16 cellular contexts compared by ENCODE assay signal in the genomic region with DNA sequence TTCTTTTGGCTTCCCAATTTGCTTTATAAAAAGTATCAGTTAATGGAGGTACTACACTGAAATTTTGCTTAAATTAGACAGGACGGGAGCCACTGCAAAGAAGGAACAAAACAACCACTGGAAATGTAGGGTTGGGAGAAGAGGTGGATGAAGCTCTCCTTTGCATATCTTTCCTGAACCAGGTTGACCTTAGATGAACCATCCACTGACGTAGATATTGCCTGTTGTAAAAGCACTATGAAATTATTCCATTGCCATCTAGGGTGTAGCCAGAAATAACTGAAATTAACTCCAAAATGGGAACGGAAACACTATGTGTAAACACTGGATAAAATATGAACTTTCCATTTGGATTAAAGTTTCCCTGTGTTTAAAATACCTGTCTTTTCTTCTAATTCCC. TPM values are rescaled to one million over a fixed set of nuclear protein-coding genes. Genes with fewer than 3 reads are reported as not detected.
DNase-seq lines count a peak whose midpoint lies in the region; ATAC-seq, FAIRE-seq and TF ChIP-seq lines count a peak whose summit lies in the region.
"Had no signal": no experiment of that assay in that cellular context is flagged by ENCODE, and none has a peak within 500 bp of the region (broad histone marks: within the 10 kb centered on the region; RNA-seq: fewer than 3 reads in every experiment).

No MANE protein-coding gene starts in this region.

- H3K27ac ChIP-seq in HepG2 (ENCODE audit: extremely low read length, insufficient read depth, low read length) (no peak overlapping the region), right lobe of liver (no peak overlapping the region)
- H3K27ac ChIP-seq: SJSA1 had no signal

- intact Hi-C loops in HepG2 (cut with micrococcal nuclease; ENCODE audit: unreplicated experiment): loop anchor here (5.0 kb wide), 1 partner anchor 62 kb away; the partner anchor contains the start of gene SOAT1
- intact Hi-C loops in right lobe of liver (cut with DNase I): no loop called here
- intact Hi-C loops in activated CD8-positive, alpha-beta T cell treated with anti-CD3 and anti-CD28 coated beads for 36 hours (cut with micrococcal nuclease): no loop called here

- H3K4me1 ChIP-seq in HepG2 (ENCODE audit: insufficient read depth, low read length): peaks cover 70% of the 10 kb centered on the region
- peaks cover 0 to 22% (median 0%) of the 10 kb centered on the region in 4 donors for H3K4me1 ChIP-seq in right lobe of liver

- DNase-seq in HepG2 (ENCODE audit: low spot score) (no peak), right lobe of liver (no peak), immature natural killer cell (no peak), type B pancreatic cell (ENCODE audit: extremely low spot score, unreplicated experiment) (no peak), NCI-H524 (lab: John Stamatoyannopoulos, UW) (no peak), hippocampal formation (lab: John Stamatoyannopoulos, UW) (no peak)
- no peak for DNase-seq in activated CD8-positive, alpha-beta T cell treated with anti-CD3 and anti-CD28 coated beads for 36 hours
- DNase-seq: H7, left cardiac atrium, NCI-H345, posterior cingulate gyrus had no signal

- no peak for ATAC-seq in HepG2
- no peak for ATAC-seq in right lobe of liver
- ATAC-seq in activated CD8-positive, alpha-beta T cell treated with anti-CD3 and anti-CD28 coated beads for 36 hours: no peak
- no peak for ATAC-seq in HG02642 (IDR thresholded peaks at IDR 0.05; ENCODE audit: poor library complexity, unreplicated experiment)
- ATAC-seq: left cardiac atrium had no signal

- H3K4me3 ChIP-seq in HepG2 (replicated peaks in 1 of 3; ENCODE audit: insufficient read depth in 1 of 3, low read depth in 2 of 3, low read length in 3 of 3): 0 out of 6 replicates have a peak overlapping the region, but pooled peaks of 1 of the 3 experiments have one; percentile 76
- no peak overlapping the region for H3K4me3 ChIP-seq in right lobe of liver

- no peak for TF ChIP-seq RAD21 in HepG2 (CRISPR knock-in tag; IDR thresholded peaks at IDR 0.05)

- H3K4me2 ChIP-seq in HepG2 (ENCODE audit: low read depth, low read length): peak overlapping the region; percentile 79

- H3K27me3 ChIP-seq in HepG2 (ENCODE audit: control insufficient read depth in 1 of 2, insufficient read depth in 2 of 2, low read length in 2 of 2): no peaks in the 10 kb centered on the region; a peak in 1 of 5 replicates
- no peaks in the 10 kb centered on the region for H3K27me3 ChIP-seq in right lobe of liver
- H3K27me3 ChIP-seq: BLaER1 treated with 17β-estradiol and CSF1 and Interleukin-3, amounts not matched to agents 10 nM and 100 nM; SJSA1 had no signal

- TF ChIP-seq POLR2A in HepG2 (IDR thresholded peaks at IDR 0.05; ENCODE audit: insufficient read depth in 1 of 2, low read depth in 2 of 2, low read length in 2 of 2): no peak
- TF ChIP-seq POLR2A in right lobe of liver (IDR thresholded peaks at IDR 0.05): no peak

- peaks cover 30% of the 10 kb centered on the region for H3K4me1 Mint-ChIP-seq in activated CD8-positive, alpha-beta T cell treated with anti-CD3 and anti-CD28 coated beads for 36 hours (ENCODE audit: low read depth)
- H3K4me1 Mint-ChIP-seq in immature natural killer cell (peaks cover 25 to 31% of the 10 kb centered on the region in 2 donors), type B pancreatic cell (ENCODE audit: unreplicated experiment) (peaks cover 26% of the 10 kb centered on the region)

- H3K27ac Mint-ChIP-seq in activated CD8-positive, alpha-beta T cell treated with anti-CD3 and anti-CD28 coated beads for 36 hours: no peak overlapping the region
- H3K27ac Mint-ChIP-seq in immature natural killer cell: peak overlapping the region in 3 of 6 donors; percentile 41 to 74 (median 58)
- H3K27ac Mint-ChIP-seq in type B pancreatic cell: peak overlapping the region; percentile 82

- TF ChIP-seq EP300 in HepG2 (IDR thresholded peaks at IDR 0.05; ENCODE audit: low read depth in 2 of 2, low read length in 2 of 2) (no peak), HepG2 (CRISPR knock-in tag; IDR thresholded peaks at IDR 0.05; ENCODE audit: borderline replicate concordance) (no peak)

- in situ Hi-C loops in HepG2 (cut with HindIII; ENCODE audit: extremely low pct_ligation_motif_present, low pct_unique_long_range_greater_than_20kb): no loop called here

- WGBS in HepG2 (ENCODE audit: low lambda C conversion rate): 33% methylated on average over 3 of the region's 3 CpGs
- 58% methylated on average over 3 of the region's 3 CpGs for WGBS in right lobe of liver (ENCODE audit: insufficient coverage, low coverage, low lambda C conversion rate, missing lambda C conversion rate)

- no peak overlapping the region for H2AFZ ChIP-seq in HepG2 (ENCODE audit: low read length)

- no peak for FAIRE-seq in HepG2 (lab: Jason Lieb, UNC)
- FAIRE-seq: GM19239 had no signal

- H3K79me2 ChIP-seq in HepG2 (ENCODE audit: insufficient read depth, low read length): peaks cover 28% of the 10 kb centered on the region

- peaks cover 7% of the 10 kb centered on the region for H3K36me3 Mint-ChIP-seq in activated CD8-positive, alpha-beta T cell treated with anti-CD3 and anti-CD28 coated beads for 36 hours (ENCODE audit: low read depth)
- H3K36me3 Mint-ChIP-seq in immature natural killer cell: no peaks in the 10 kb centered on the region
- peaks cover 14% of the 10 kb centered on the region for H3K36me3 Mint-ChIP-seq in type B pancreatic cell

- peak overlapping the region; percentile 82 for H3K4me3 Mint-ChIP-seq in activated CD8-positive, alpha-beta T cell treated with anti-CD3 and anti-CD28 coated beads for 36 hours
- H3K4me3 Mint-ChIP-seq in immature natural killer cell: peak overlapping the region; percentile 79 to 92 (median 89)
- H3K4me3 Mint-ChIP-seq in type B pancreatic cell: peak overlapping the region; percentile 95

- H3K9me3 Mint-ChIP-seq in activated CD8-positive, alpha-beta T cell treated with anti-CD3 and anti-CD28 coated beads for 36 hours: no peaks in the 10 kb centered on the region
- H3K9me3 Mint-ChIP-seq in immature natural killer cell (no peaks in the 10 kb centered on the region), type B pancreatic cell (no peaks in the 10 kb centered on the region)

- H3K36me3 ChIP-seq in HepG2 (replicated peaks in 1 of 2; ENCODE audit: control insufficient read depth in 1 of 2, insufficient read depth in 2 of 2, low read length in 2 of 2) (no peaks in the 10 kb centered on the region), right lobe of liver (no peaks in the 10 kb centered on the region)
- H3K36me3 ChIP-seq: thoracic aorta had no signal

- H3K9me3 ChIP-seq in HepG2 (ENCODE audit: low read length): no peaks in the 10 kb centered on the region
- no peaks in the 10 kb centered on the region for H3K9me3 ChIP-seq in right lobe of liver
- H3K9me3 ChIP-seq: BLaER1 treated with 17β-estradiol and CSF1 and Interleukin-3, amounts not matched to agents 10 nM and 100 nM; SJSA1; thoracic aorta had no signal

- POLR2A ChIA-PET in HepG2 (lab: Yijun Ruan, JAX): no interaction called here
- POLR2A ChIA-PET in activated CD8-positive, alpha-beta T cell treated with anti-CD3 and anti-CD28 coated beads for 36 hours (lab: Charles Lee): interaction anchor here (1.6 kb wide), 1 partner anchor 63 kb away, joined by 7 read pairs; the partner anchor contains the start of gene SOAT1

- CTCF ChIA-PET in HepG2 (lab: Yijun Ruan, JAX; ENCODE audit: low intra/inter-chr PET ratio, low total read pairs): no interaction called here
- CTCF ChIA-PET in activated CD8-positive, alpha-beta T cell treated with anti-CD3 and anti-CD28 coated beads for 36 hours (lab: Charles Lee): interaction anchor here (1.7 kb wide), 1 partner anchor 11 kb away, joined by 6 read pairs; no protein-coding TSS in a partner anchor

- H3K9ac ChIP-seq in HepG2 (ENCODE audit: insufficient read depth, low read depth, low read length): no peak overlapping the region

- no peaks in the 10 kb centered on the region; the same call in 1 of the 2 replicates for H4K20me1 ChIP-seq in HepG2 (ENCODE audit: insufficient read depth, low read length)

- H3K27me3 Mint-ChIP-seq in activated CD8-positive, alpha-beta T cell treated with anti-CD3 and anti-CD28 coated beads for 36 hours: no peaks in the 10 kb centered on the region
- H3K27me3 Mint-ChIP-seq in immature natural killer cell (ENCODE audit: low read depth in 3 of 3) (peaks cover 0 to 5% (median 0%) of the 10 kb centered on the region in 3 donors), type B pancreatic cell (no peaks in the 10 kb centered on the region)

- no TSS peak for BruUV-seq in HepG2 (replicated peaks; lab: Mats Ljungman, UMichigan)

- TF ChIP-seq CTCF in HepG2 (CRISPR knock-in tag; IDR thresholded peaks at IDR 0.05) (no peak), right lobe of liver (IDR thresholded peaks at IDR 0.05) (no peak), type B pancreatic cell (conservative IDR thresholded peaks at IDR 0.05) (no peak)
- TF ChIP-seq CTCF in activated CD8-positive, alpha-beta T cell treated with anti-CD3 and anti-CD28 coated beads for 36 hours (IDR thresholded peaks at IDR 0.05): no peak

RNA-seq across cellular contexts. Expression of gene ABL2, which starts 1.2 kb away (rescaled TPM):
- total RNA-seq in HepG2 (2016; rRNA removed; fragmentation: Illumina TruSeq; extraction: Trizol) (6.0 and 11.6 TPM in 2 replicates), right lobe of liver (1 to 10 TPM; 3.8 to 7.7 (median 5.6) TPM), type B pancreatic cell (ENCODE audit: low replicate concordance) (13.7 and 18.6 TPM in 2 replicates)
- total RNA-seq in HepG2 (2016; cell fraction: cytosol; rRNA removed; fragmentation: Illumina TruSeq; extraction: Trizol; ENCODE audit: low read depth): 4.4 and 5.2 TPM in 2 replicates
- total RNA-seq in HepG2 (2016; cell fraction: insoluble cytoplasmic fraction; rRNA removed; fragmentation: Illumina TruSeq; extraction: Trizol): 5.8 and 11.1 TPM in 2 replicates
- 4.7 and 5.2 TPM in 2 replicates for total RNA-seq in HepG2 (2016; cell fraction: membrane; rRNA removed; fragmentation: Illumina TruSeq; extraction: Trizol)
- 10.2 and 10.4 TPM in 2 replicates for total RNA-seq in HepG2 (2016; cell fraction: nucleus; rRNA removed; fragmentation: Illumina TruSeq; extraction: Trizol)
- polyA plus RNA-seq in HepG2 (2011; rRNA removed) (5.8 and 5.9 TPM in 2 replicates), immature natural killer cell (1 to 10 TPM in 1 of 3 donors, under 1 TPM in 1, not detected in 1; 0.36 to 2.1 TPM)
- 3.3 and 4.6 TPM in 2 replicates for polyA plus RNA-seq in HepG2 (2011; cell fraction: cytosol; rRNA removed)
- polyA plus RNA-seq in HepG2 (2011; cell fraction: nucleus; rRNA removed): 4.7 and 6.2 TPM in 2 replicates
- 7.6 and 7.7 TPM in 2 replicates for polyA plus RNA-seq in HepG2 (2012)
- polyA plus RNA-seq in HepG2 (2016; cell fraction: cytosol; fragmentation: Illumina TruSeq; extraction: Trizol; ENCODE audit: low read depth): 0.32 and 0.42 TPM in 2 replicates
- polyA plus RNA-seq in HepG2 (2016; cell fraction: insoluble cytoplasmic fraction; fragmentation: Illumina TruSeq; extraction: Trizol; ENCODE audit: low read depth): 5.4 and 5.6 TPM in 2 replicates
- 0.81 and 0.94 TPM in 2 replicates for polyA plus RNA-seq in HepG2 (2016; cell fraction: membrane; fragmentation: Illumina TruSeq; extraction: Trizol; ENCODE audit: low read depth)
- polyA plus RNA-seq in HepG2 (2016; cell fraction: nucleus; fragmentation: Illumina TruSeq; extraction: Trizol; ENCODE audit: insufficient read depth, low read depth): 5.7 and 6.1 TPM in 2 replicates
- 22.3 and 75.4 TPM in 2 replicates for polyA minus RNA-seq in HepG2 (2011; rRNA and poly(A)+ RNA removed; ENCODE audit: low replicate concordance)
- 12.2 and 16.4 TPM in 2 replicates for polyA minus RNA-seq in HepG2 (2011; cell fraction: cytosol; rRNA and poly(A)+ RNA removed)
- 22.7 and 27.5 TPM in 2 replicates for polyA minus RNA-seq in HepG2 (2011; cell fraction: nucleus; rRNA and poly(A)+ RNA removed)
- 1 to 10 TPM; 8.2 to 8.4 TPM for total RNA-seq in activated CD8-positive, alpha-beta T cell treated with anti-CD3 and anti-CD28 coated beads for 36 hours
